8 cellular contexts compared by ENCODE assay signal in the genomic region with DNA sequence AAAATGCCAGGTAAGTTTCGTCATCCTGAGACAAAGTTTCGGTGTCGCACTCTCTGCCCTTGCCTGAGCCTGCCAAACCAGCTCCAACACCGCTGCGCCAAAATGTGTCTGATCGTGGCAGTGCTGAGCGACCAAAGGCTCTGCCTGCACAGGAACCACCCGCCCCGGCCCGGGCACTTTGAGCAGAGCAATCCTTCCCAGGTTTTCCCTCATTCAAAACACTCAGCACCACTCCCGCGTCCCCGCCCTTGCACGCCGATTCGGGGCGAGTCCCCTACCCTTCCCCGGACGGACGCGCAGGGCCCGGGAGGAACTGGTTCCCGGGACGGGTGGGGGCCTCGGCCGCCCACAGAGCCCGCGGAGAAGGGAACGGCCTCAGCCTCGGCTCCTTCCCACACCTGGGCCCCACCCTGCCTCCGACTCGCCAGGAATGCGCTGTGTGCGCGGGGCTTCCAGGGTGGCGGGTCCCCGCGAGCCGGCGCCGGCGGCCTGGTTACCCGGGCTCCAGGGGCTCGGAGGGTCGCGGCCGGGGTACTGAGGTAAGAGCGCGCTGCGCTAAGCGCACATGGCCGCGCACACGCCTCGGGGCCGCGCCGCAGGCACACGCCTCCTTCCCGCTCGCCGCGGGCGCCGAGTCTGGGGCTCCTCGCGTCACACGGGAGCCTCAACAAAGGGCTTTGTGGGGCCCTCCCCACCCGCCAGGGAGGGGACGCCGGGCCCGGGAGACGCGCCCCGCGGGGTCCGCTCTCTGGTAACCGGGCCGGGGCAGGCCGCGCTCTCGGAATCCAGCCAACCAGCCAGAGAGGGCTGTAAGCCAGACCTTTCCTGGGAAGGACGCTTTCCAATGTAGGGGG. TPM values are rescaled to one million over a fixed set of nuclear protein-coding genes. Genes with fewer than 3 reads are reported as not detected.
DNase-seq lines count a peak whose midpoint lies in the region; ATAC-seq and TF ChIP-seq lines count a peak whose summit lies in the region.

A gene with protein sequence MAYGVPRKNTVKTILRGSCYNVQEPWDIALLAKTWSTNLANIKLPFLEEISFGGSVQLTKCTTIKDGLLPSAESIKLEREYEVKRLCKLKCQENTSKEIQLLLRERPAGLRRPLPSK (minus strand): TSS at position 638 of the 854 bp plus-strand sequence. CDS start 902 bp downstream, outside the sequence.

- no peaks in the 10 kb centered on the region for H3K9me3 Mint-ChIP-seq in activated T-cell treated with anti-CD3 and anti-CD28 coated beads, Interleukin-2, amount 50 U/mL, for 4 hours

- peaks cover 5% of the 10 kb centered on the region for H3K4me1 ChIP-seq in thymus (ENCODE audit: control insufficient read depth, insufficient read depth, low read length)

- no peak for TF ChIP-seq CTCF in fibroblast of pulmonary artery (IDR thresholded peaks at IDR 0.05; ENCODE audit: low read length, missing control alignments)

- H3K27ac ChIP-seq in thymus (ENCODE audit: low read depth), result peak within 1 kb of the TSS; percentile 71

- WGBS in thymus, result under 1% methylated on average over 83 of the region's 83 CpGs

- no peaks in the 10 kb centered on the region for H3K36me3 ChIP-seq in thymus (ENCODE audit: control insufficient read depth, insufficient read depth)

- H3K4me1 Mint-ChIP-seq in activated T-cell treated with anti-CD3 and anti-CD28 coated beads, Interleukin-2, amount 50 U/mL, for 4 hours (ENCODE audit: low read depth), result peaks cover 8% of the 10 kb centered on the region

- H3K36me3 Mint-ChIP-seq in activated T-cell treated with anti-CD3 and anti-CD28 coated beads, Interleukin-2, amount 50 U/mL, for 4 hours (ENCODE audit: insufficient read depth), result no peaks in the 10 kb centered on the region

- DNase-seq in AG20443 (ENCODE audit: low spot score) (peak; percentile 72), NCI-H748 (lab: John Stamatoyannopoulos, UW; ENCODE audit: unreplicated experiment) (peak; percentile 66), fibroblast of pulmonary artery (ENCODE audit: low read depth) (peak; percentile 41), myocyte (ENCODE audit: low read depth) (peak; percentile 31)
- peak; percentile 12 for DNase-seq in activated T-cell treated with anti-CD3 and anti-CD28 coated beads, Interleukin-2, amount 50 U/mL, for 4 hours

- peak; percentile 63 for ATAC-seq in GM18909 (IDR thresholded peaks at IDR 0.05; ENCODE audit: poor library complexity, unreplicated experiment)
- peak; percentile 69 for ATAC-seq in HG03354 (IDR thresholded peaks at IDR 0.05; ENCODE audit: poor library complexity, severe bottlenecking, unreplicated experiment)
- ATAC-seq in activated T-cell treated with anti-CD3 and anti-CD28 coated beads, Interleukin-2, amount 50 U/mL, for 4 hours, result peak; percentile 69 to 78

- peaks cover 19% of the 10 kb centered on the region for H3K27me3 Mint-ChIP-seq in activated T-cell treated with anti-CD3 and anti-CD28 coated beads, Interleukin-2, amount 50 U/mL, for 4 hours (ENCODE audit: low read depth)

- H3K4me3 ChIP-seq in fibroblast of pulmonary artery (replicated peaks; ENCODE audit: low read depth, low read length) (peak within 1 kb of the TSS; percentile 69), thymus (ENCODE audit: low read length) (peak within 1 kb of the TSS; percentile 59)

- no peaks in the 10 kb centered on the region for H3K27me3 ChIP-seq in thymus (ENCODE audit: control insufficient read depth, insufficient read depth)

- no peaks in the 10 kb centered on the region for H3K9me3 ChIP-seq in thymus (ENCODE audit: control insufficient read depth)

- peak within 1 kb of the TSS; percentile 80 for H3K4me3 Mint-ChIP-seq in activated T-cell treated with anti-CD3 and anti-CD28 coated beads, Interleukin-2, amount 50 U/mL, for 4 hours

RNA-seq across cellular contexts. Expression of the gene that starts here (rescaled TPM):
- not detected for total RNA-seq in activated T-cell treated with anti-CD3 and anti-CD28 coated beads, Interleukin-2, amount 50 U/mL, for 4 hours
- 0.21 TPM in 1 of 2 replicates, not detected in the other for total RNA-seq in myocyte
- polyA plus RNA-seq in myocyte (2012), result 0.30 TPM
- polyA plus RNA-seq in thymus, result 0.82 TPM

Comparison
In these comparisons a context has a peak if more than half of its experiments do, and no peak if none do; other contexts are left out.
1. Peak in every context shown above with its lines: DNase-seq, ATAC-seq, H3K4me3 ChIP-seq and H3K27ac ChIP-seq.
2. Peak in DNase-seq and ATAC-seq in activated T-cell treated with anti-CD3 and anti-CD28 coated beads, Interleukin-2, amount 50 U/mL, for 4 hours; RNA of the gene not detected or under 1 TPM.
3. Peak in DNase-seq in myocyte; RNA of the gene not detected or under 1 TPM.
4. DNase-seq: peak in every context shown above with its lines; median percentile 72 in AG20443; 66 in NCI-H748; 41 in fibroblast of pulmonary artery; 31 in myocyte; 12 in activated T-cell treated with anti-CD3 and anti-CD28 coated beads, Interleukin-2, amount 50 U/mL, for 4 hours.